In the genomic region with DNA sequence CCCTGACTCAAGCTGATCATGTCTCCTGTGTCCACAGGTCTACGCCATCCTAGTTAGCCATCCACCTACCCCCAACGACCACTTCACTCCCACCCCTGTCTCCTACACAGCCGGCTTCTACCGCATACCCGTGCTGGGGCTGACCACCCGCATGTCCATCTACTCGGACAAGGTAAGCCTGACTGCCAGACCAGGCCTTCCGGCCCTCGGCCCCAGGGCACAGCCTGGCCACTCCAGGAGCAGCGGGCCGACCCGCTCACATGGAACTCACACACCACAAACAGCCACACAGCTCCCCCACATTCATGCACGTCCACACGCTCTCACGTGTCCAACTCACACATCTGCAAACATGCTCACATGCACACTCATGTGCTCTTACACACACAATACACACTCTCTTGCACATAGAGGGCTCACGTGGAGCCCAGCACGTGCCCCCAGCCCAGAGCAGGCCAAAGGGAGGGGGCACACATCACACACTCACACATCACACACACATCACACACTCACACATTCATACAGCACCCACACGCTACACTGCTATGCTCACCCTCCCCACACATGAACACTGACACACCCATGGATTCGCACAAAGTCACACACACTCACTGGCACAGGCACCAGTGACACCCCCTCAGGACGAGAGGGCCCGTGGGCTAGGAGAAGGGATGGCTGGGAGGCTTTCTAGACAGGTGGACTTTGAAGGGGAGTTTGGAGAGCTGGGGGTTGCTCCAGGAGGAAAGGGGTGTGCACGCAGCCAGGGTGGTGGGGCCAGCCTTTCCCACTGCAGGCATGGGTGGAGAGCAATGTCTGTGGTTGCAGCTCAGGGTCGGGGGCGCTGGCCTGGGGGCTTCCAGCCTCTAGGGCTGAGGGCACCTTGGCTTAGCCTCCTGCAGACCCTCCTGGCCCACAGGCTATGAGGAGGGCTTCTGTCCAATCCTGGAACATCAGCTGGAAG, we compare ENCODE assay signal across 1 cellular context.
TF ChIP-seq lines count a peak whose summit lies in the region.

No MANE protein-coding gene starts in this region.

TF ChIP-seq in HepG2, 621 proteins besides CTCF, POLR2A, EP300 and RAD21:
- no peak for TF ChIP-seq ZNF781 (CRISPR knock-in tag; IDR thresholded peaks at IDR 0.05; ENCODE audit: borderline replicate concordance, not compliant biosample characterization)
- TF ChIP-seq, protein P1, sequence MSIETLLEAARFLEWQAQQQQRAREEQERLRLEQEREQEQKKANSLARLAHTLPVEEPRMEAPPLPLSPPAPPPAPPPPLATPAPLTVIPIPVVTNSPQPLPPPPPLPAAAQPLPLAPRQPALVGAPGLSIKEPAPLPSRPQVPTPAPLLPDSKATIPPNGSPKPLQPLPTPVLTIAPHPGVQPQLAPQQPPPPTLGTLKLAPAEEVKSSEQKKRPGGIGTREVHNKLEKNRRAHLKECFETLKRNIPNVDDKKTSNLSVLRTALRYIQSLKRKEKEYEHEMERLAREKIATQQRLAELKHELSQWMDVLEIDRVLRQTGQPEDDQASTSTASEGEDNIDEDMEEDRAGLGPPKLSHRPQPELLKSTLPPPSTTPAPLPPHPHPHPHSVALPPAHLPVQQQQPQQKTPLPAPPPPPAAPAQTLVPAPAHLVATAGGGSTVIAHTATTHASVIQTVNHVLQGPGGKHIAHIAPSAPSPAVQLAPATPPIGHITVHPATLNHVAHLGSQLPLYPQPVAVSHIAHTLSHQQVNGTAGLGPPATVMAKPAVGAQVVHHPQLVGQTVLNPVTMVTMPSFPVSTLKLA (IDR thresholded peaks at IDR 0.05): peak; percentile 73
- no peak for TF ChIP-seq IRX3 (CRISPR knock-in tag; IDR thresholded peaks at IDR 0.05; ENCODE audit: borderline replicate concordance, low read depth)
